Comparison of ENCODE assay signal across 32 cellular contexts in genomic region chr5:31981361-31981955, GRCh38.
"Had no signal": no experiment of that assay in that cellular context is flagged by ENCODE, and none has a peak within 500 bp of the region (broad histone marks: within the 10 kb centered on the region; RNA-seq: fewer than 3 reads in every experiment).

No MANE protein-coding gene starts in this region.

- H3K4me1 Mint-ChIP-seq: activated CD8-positive, alpha-beta memory T cell treated with anti-CD3 and anti-CD28 coated beads, Interleukin-2, amount 10 ng/mL, durations not matched to agents 7 days and 5 days; activated naive CD8-positive, alpha-beta T cell treated with anti-CD3 and anti-CD28 coated beads, Interleukin-2, amount 50 U/mL, for 24 hours had no signal

- H3K4me3 Mint-ChIP-seq: activated CD8-positive, alpha-beta memory T cell treated with anti-CD3 and anti-CD28 coated beads, Interleukin-2, amount 10 ng/mL, durations not matched to agents 7 days and 5 days; activated naive CD8-positive, alpha-beta T cell treated with anti-CD3 and anti-CD28 coated beads, Interleukin-2, amount 50 U/mL, for 24 hours; activated T-cell treated with anti-CD3 and anti-CD28 coated beads, Interleukin-2, amount 50 U/mL, for 24 hours; activated T-helper 1 cell treated with anti-CD3 and anti-CD28 coated beads, Interleukin-12 subunit alpha, Interleukin-12 subunit beta, Interleukin-2, Interleukin-4 antibody, amounts not matched to agents 30 ng/mL and 10 ng/mL and 1 ng/mL, durations not matched to agents 14 hours and 24 hours and 36 hours; WTC11 had no signal

- H3K4me3 ChIP-seq: ascending aorta, body of pancreas, MG63, Peyer's patch, SJCRH30 had no signal

- H3K27me3 Mint-ChIP-seq: activated CD8-positive, alpha-beta memory T cell treated with anti-CD3 and anti-CD28 coated beads, Interleukin-2, amount 10 ng/mL, durations not matched to agents 7 days and 5 days; activated naive CD8-positive, alpha-beta T cell treated with anti-CD3 and anti-CD28 coated beads, Interleukin-2, amount 50 U/mL, for 24 hours; activated T-cell treated with anti-CD3 and anti-CD28 coated beads, Interleukin-2, amount 50 U/mL, for 24 hours had no signal

- H3K27ac ChIP-seq: ascending aorta, body of pancreas, KMS-11, Peyer's patch, RWPE1, SJCRH30 had no signal

- H3K9me3 Mint-ChIP-seq: activated naive CD4-positive, alpha-beta T cell treated with anti-CD3 and anti-CD28 coated beads, Interleukin-2, amount 50 U/mL, for 72 hours; activated naive CD8-positive, alpha-beta T cell treated with anti-CD3 and anti-CD28 coated beads, Interleukin-2, amount 50 U/mL, for 24 hours; activated T-cell treated with anti-CD3 and anti-CD28 coated beads, Interleukin-2, amount 50 U/mL, for 24 hours; activated T-helper 1 cell treated with anti-CD3 and anti-CD28 coated beads, Interleukin-12 subunit alpha, Interleukin-12 subunit beta, Interleukin-2, Interleukin-4 antibody, amounts not matched to agents 30 ng/mL and 10 ng/mL and 1 ng/mL, durations not matched to agents 14 hours and 24 hours and 36 hours; WTC11 had no signal

- ATAC-seq: activated CD8-positive, alpha-beta memory T cell treated with anti-CD3 and anti-CD28 coated beads, Interleukin-2, amount 10 ng/mL, durations not matched to agents 7 days and 5 days; activated naive CD4-positive, alpha-beta T cell treated with anti-CD3 and anti-CD28 coated beads, Interleukin-2, amount 50 U/mL, for 72 hours; activated naive CD8-positive, alpha-beta T cell treated with anti-CD3 and anti-CD28 coated beads, Interleukin-2, amount 50 U/mL, for 24 hours; body of pancreas; WTC11 had no signal

- H3K4me2 ChIP-seq: KMS-11, SK-N-SH had no signal

- H3K36me3 Mint-ChIP-seq: activated CD8-positive, alpha-beta memory T cell treated with anti-CD3 and anti-CD28 coated beads, Interleukin-2, amount 10 ng/mL, durations not matched to agents 7 days and 5 days; activated naive CD4-positive, alpha-beta T cell treated with anti-CD3 and anti-CD28 coated beads, Interleukin-2, amount 50 U/mL, for 72 hours; WTC11 had no signal

- H3K27me3 ChIP-seq: ascending aorta, body of pancreas, MG63, Peyer's patch, SJCRH30 had no signal

- H3K4me1 ChIP-seq: ascending aorta, body of pancreas, Peyer's patch had no signal

- H3K9ac ChIP-seq: KMS-11, SK-N-SH had no signal

- H3K27ac Mint-ChIP-seq: activated CD8-positive, alpha-beta memory T cell treated with anti-CD3 and anti-CD28 coated beads, Interleukin-2, amount 10 ng/mL, durations not matched to agents 7 days and 5 days; activated naive CD4-positive, alpha-beta T cell treated with anti-CD3 and anti-CD28 coated beads, Interleukin-2, amount 50 U/mL, for 72 hours; activated naive CD8-positive, alpha-beta T cell treated with anti-CD3 and anti-CD28 coated beads, Interleukin-2, amount 50 U/mL, for 24 hours; activated T-cell treated with anti-CD3 and anti-CD28 coated beads, Interleukin-2, amount 50 U/mL, for 24 hours; activated T-helper 1 cell treated with anti-CD3 and anti-CD28 coated beads, Interleukin-12 subunit alpha, Interleukin-12 subunit beta, Interleukin-2, Interleukin-4 antibody, amounts not matched to agents 30 ng/mL and 10 ng/mL and 1 ng/mL, durations not matched to agents 14 hours and 24 hours and 36 hours; WTC11 had no signal

- H3K36me3 ChIP-seq: ascending aorta, MG63, Peyer's patch, SJCRH30 had no signal

- DNase-seq: activated CD4-positive, alpha-beta T cell treated with anti-CD3 and anti-CD28 coated beads for 48 hours; activated CD4-positive, alpha-beta T cell treated with anti-CD3 and anti-CD28 coated beads, Interleukin-2, amount 50 U/mL, for 48 hours; activated CD4-positive, CD25-positive, alpha-beta regulatory T cell treated with anti-CD3 and anti-CD28 coated beads, Interleukin-2, amount 50 U/mL, for 72 hours; activated CD8-positive, alpha-beta memory T cell treated with anti-CD3 and anti-CD28 coated beads, Interleukin-2, amount 10 ng/mL, durations not matched to agents 7 days and 5 days; activated effector memory CD4-positive, alpha-beta T cell treated with Interleukin-2 at 50 U/mL for 16 hours; activated naive CD4-positive, alpha-beta T cell; activated naive CD8-positive, alpha-beta T cell treated with anti-CD3 and anti-CD28 coated beads, Interleukin-2, amount 50 U/mL, for 24 hours; activated T-cell treated with anti-CD3 and anti-CD28 coated beads, Interleukin-2, amount 50 U/mL, for 24 hours; amniotic stem cell; body of pancreas; central memory CD4-positive, alpha-beta T cell; MG63; MV-4-11; NCI-H1105; NCI-H1436; NCI-H1694 treated with DMSO at 0.1 percent for 48 hours; NCI-H2029 treated with DMSO at 0.1 percent for 48 hours; NCI-H345; NCI-H510A; NCI-H526 treated with DMSO at 0.1 percent for 48 hours; NCI-H82; NK-92 treated with Interleukin-12 subunit alpha and Interleukin-12 subunit beta, amount 100 ng/mL, for 24 hours; Peyer's patch; Right ventricle myocardium superior; SJCRH30; SK-N-SH had no signal

- H3K9me3 ChIP-seq: ascending aorta, body of pancreas, MG63, Peyer's patch, SJCRH30, SK-N-SH had no signal
